In genomic region chr10:12518024-12518423, GRCh38 we compare ENCODE assay signal across 28 cellular contexts.
"Had no signal": no experiment of that assay in that cellular context is flagged by ENCODE, and none has a peak within 500 bp of the region (broad histone marks: within the 10 kb centered on the region; RNA-seq: fewer than 3 reads in every experiment).

No MANE protein-coding gene starts in this region.

- DNase-seq: colonic mucosa; cortex of kidney; dermis blood vessel endothelial cell; dorsolateral prefrontal cortex; effector CD4-positive, alpha-beta T cell; effector CD8-positive, alpha-beta T cell; effector memory CD4-positive, alpha-beta T cell; effector memory CD8-positive, alpha-beta T cell; endodermal cell; erythroblast; esophagus squamous epithelium; foreskin fibroblast; foreskin keratinocyte; foreskin melanocyte; gastrocnemius medialis; glutamatergic neuron; head of caudate nucleus; heart left ventricle; heart right ventricle had no signal

- H3K9me3 ChIP-seq: colonic mucosa, esophagus muscularis mucosa, esophagus squamous epithelium, gastrocnemius medialis, gastroesophageal sphincter had no signal

- ATAC-seq: effector memory CD8-positive, alpha-beta T cell; esophagus mucosa; foreskin keratinocyte; gastrocnemius medialis; gastroesophageal sphincter; heart left ventricle; heart right ventricle had no signal

- H3K36me3 ChIP-seq: colonic mucosa, esophagus muscularis mucosa, esophagus squamous epithelium, gastrocnemius medialis, gastroesophageal sphincter, heart left ventricle, heart right ventricle had no signal

- FAIRE-seq: colon, endometrium, endothelial cell of umbilical vein, frontal cortex had no signal

- H3K27ac ChIP-seq: colonic mucosa, coronary artery, dorsolateral prefrontal cortex, epithelial cell of prostate, esophagus muscularis mucosa, esophagus squamous epithelium, foreskin keratinocyte, gastrocnemius medialis, gastroesophageal sphincter, heart left ventricle, heart right ventricle had no signal

- H3K4me3 ChIP-seq: colonic mucosa, coronary artery, dorsolateral prefrontal cortex, esophagus muscularis mucosa, esophagus squamous epithelium, gastrocnemius medialis, gastroesophageal sphincter, heart left ventricle, heart right ventricle had no signal

- H3K27me3 ChIP-seq: colonic mucosa, dorsolateral prefrontal cortex, esophagus muscularis mucosa, esophagus squamous epithelium, foreskin keratinocyte, gastrocnemius medialis, gastroesophageal sphincter, heart left ventricle, heart right ventricle had no signal

- H3K4me1 ChIP-seq: colonic mucosa, esophagus squamous epithelium, foreskin keratinocyte, gastrocnemius medialis, gastroesophageal sphincter, heart right ventricle had no signal
